ENCODE assay signal across 1 cellular context in genomic region chr10:44301781-44302400, GRCh38.
TF ChIP-seq lines count a peak whose summit lies in the region.

No MANE protein-coding gene starts in this region.

TF ChIP-seq in A549, 52 proteins besides CTCF, POLR2A, EP300 and RAD21 (continued from another document):
- TF ChIP-seq USF2 (IDR thresholded peaks at IDR 0.05) = no peak
- no peak for TF ChIP-seq SMC3 (IDR thresholded peaks at IDR 0.05)
- no peak for TF ChIP-seq NFE2L2 (conservative IDR thresholded peaks at IDR 0.05; ENCODE audit: low read length)
- no peak for TF ChIP-seq BCL3 (IDR thresholded peaks at IDR 0.05)
TF ChIP-seq in A549: peak in this region for 0.
